In the genomic region with DNA sequence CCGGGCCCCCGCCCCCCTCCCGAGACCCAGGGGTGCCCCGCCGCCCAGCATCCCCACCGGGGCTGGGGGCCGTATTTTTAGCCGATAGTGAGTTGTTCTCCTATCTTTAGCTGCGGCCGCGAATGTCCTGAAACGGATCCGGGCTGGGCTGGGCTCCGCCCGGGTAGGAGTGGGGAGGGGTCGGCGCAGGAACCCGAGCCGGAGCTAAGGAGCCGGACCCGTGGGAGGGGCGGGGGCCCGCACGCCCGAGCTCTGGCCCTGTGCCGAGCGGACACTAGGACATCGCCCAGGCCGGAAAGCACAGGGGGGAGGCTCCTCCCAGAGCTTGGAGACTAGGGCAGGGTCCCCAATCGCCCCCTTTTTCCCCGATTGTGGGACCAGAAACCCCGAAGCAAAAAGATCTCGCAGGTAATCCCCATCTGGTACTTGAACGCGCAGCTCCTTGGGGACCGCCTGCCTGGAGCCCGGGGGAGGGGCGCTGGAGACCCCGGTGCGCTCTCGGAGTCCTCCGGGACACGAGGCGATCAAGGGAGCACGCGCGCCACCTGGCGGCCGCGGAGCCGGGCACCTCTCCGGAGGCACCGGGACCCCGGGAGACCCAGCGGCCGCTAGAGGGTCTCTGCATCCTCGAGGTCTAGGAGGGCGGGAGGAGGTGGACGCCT, we compare ENCODE assay signal across 1 cellular context.
TF ChIP-seq lines count a peak whose summit lies in the region.

No MANE protein-coding gene starts in this region.

TF ChIP-seq in HepG2, 621 proteins besides CTCF, POLR2A, EP300 and RAD21 (continued from another document and continues in another):
- TF ChIP-seq, protein P1, sequence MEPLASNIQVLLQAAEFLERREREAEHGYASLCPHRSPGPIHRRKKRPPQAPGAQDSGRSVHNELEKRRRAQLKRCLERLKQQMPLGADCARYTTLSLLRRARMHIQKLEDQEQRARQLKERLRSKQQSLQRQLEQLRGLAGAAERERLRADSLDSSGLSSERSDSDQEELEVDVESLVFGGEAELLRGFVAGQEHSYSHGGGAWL (CRISPR knock-in tag; IDR thresholded peaks at IDR 0.05): peak; percentile 35; the same call in 1 of the 2 replicates
- TF ChIP-seq ZNF510 (CRISPR knock-in tag; IDR thresholded peaks at IDR 0.05; ENCODE audit: low read depth): no peak
- no peak for TF ChIP-seq RXRB (CRISPR knock-in tag; IDR thresholded peaks at IDR 0.05; ENCODE audit: borderline replicate concordance)
- no peak for TF ChIP-seq SRSF4 (IDR thresholded peaks at IDR 0.05; ENCODE audit: low read depth, low read length, poor library complexity, severe bottlenecking)
- TF ChIP-seq, protein P2, sequence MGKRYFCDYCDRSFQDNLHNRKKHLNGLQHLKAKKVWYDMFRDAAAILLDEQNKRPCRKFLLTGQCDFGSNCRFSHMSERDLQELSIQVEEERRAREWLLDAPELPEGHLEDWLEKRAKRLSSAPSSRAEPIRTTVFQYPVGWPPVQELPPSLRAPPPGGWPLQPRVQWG (CRISPR knock-in tag; IDR thresholded peaks at IDR 0.05; ENCODE audit: borderline replicate concordance, low read depth): no peak
- peak; percentile 26 for TF ChIP-seq HNRNPLL (IDR thresholded peaks at IDR 0.05; ENCODE audit: low read depth, low read length, poor library complexity, severe bottlenecking)
- TF ChIP-seq, protein P3, sequence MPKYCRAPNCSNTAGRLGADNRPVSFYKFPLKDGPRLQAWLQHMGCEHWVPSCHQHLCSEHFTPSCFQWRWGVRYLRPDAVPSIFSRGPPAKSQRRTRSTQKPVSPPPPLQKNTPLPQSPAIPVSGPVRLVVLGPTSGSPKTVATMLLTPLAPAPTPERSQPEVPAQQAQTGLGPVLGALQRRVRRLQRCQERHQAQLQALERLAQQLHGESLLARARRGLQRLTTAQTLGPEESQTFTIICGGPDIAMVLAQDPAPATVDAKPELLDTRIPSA (CRISPR knock-in tag; IDR thresholded peaks at IDR 0.05; ENCODE audit: borderline replicate concordance): peak; percentile 70; the same call in 1 of the 2 replicates
- TF ChIP-seq MAZ (IDR thresholded peaks at IDR 0.05; ENCODE audit: borderline replicate concordance, low read depth, low read length): no peak; the same call in 1 of the 2 replicates
- TF ChIP-seq MAZ (CRISPR knock-in tag; IDR thresholded peaks at IDR 0.05; ENCODE audit: low read depth): peak; percentile 57
- peak; percentile 76; the same call in 1 of the 2 replicates for TF ChIP-seq ZNF614 (CRISPR knock-in tag; IDR thresholded peaks at IDR 0.05; ENCODE audit: borderline replicate concordance)
- TF ChIP-seq SIN3A (IDR thresholded peaks at IDR 0.05; ENCODE audit: borderline replicate concordance, low read depth, low read length): no peak
- TF ChIP-seq, protein P4, sequence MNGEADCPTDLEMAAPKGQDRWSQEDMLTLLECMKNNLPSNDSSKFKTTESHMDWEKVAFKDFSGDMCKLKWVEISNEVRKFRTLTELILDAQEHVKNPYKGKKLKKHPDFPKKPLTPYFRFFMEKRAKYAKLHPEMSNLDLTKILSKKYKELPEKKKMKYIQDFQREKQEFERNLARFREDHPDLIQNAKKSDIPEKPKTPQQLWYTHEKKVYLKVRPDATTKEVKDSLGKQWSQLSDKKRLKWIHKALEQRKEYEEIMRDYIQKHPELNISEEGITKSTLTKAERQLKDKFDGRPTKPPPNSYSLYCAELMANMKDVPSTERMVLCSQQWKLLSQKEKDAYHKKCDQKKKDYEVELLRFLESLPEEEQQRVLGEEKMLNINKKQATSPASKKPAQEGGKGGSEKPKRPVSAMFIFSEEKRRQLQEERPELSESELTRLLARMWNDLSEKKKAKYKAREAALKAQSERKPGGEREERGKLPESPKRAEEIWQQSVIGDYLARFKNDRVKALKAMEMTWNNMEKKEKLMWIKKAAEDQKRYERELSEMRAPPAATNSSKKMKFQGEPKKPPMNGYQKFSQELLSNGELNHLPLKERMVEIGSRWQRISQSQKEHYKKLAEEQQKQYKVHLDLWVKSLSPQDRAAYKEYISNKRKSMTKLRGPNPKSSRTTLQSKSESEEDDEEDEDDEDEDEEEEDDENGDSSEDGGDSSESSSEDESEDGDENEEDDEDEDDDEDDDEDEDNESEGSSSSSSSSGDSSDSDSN (CRISPR knock-in tag; IDR thresholded peaks at IDR 0.05): peak; percentile 48
- TF ChIP-seq MEF2D (CRISPR knock-in tag; IDR thresholded peaks at IDR 0.05): no peak
- TF ChIP-seq MIER3 (CRISPR knock-in tag; IDR thresholded peaks at IDR 0.05; ENCODE audit: borderline replicate concordance): 0 out of 2 replicates have a peak, but pooled peaks have one; percentile 32
- no peak for TF ChIP-seq TCF7L2 (IDR thresholded peaks at IDR 0.05; ENCODE audit: low read depth, low read length)
- peak; percentile 94; the same call in 1 of the 2 replicates for TF ChIP-seq KDM3A (CRISPR knock-in tag; IDR thresholded peaks at IDR 0.05; ENCODE audit: low read depth)
- TF ChIP-seq, protein P5, sequence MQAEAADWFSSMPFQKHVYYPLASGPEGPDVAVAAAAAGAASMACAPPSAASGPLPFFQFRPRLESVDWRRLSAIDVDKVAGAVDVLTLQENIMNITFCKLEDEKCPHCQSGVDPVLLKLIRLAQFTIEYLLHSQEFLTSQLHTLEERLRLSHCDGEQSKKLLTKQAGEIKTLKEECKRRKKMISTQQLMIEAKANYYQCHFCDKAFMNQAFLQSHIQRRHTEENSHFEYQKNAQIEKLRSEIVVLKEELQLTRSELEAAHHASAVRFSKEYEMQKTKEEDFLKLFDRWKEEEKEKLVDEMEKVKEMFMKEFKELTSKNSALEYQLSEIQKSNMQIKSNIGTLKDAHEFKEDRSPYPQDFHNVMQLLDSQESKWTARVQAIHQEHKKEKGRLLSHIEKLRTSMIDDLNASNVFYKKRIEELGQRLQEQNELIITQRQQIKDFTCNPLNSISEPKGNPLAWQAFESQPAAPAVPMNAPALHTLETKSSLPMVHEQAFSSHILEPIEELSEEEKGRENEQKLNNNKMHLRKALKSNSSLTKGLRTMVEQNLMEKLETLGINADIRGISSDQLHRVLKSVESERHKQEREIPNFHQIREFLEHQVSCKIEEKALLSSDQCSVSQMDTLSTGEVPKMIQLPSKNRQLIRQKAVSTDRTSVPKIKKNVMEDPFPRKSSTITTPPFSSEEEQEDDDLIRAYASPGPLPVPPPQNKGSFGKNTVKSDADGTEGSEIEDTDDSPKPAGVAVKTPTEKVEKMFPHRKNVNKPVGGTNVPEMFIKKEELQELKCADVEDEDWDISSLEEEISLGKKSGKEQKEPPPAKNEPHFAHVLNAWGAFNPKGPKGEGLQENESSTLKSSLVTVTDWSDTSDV (CRISPR knock-in tag; IDR thresholded peaks at IDR 0.05): 0 out of 2 replicates have a peak, but pooled peaks have one; percentile 6
- no peak for TF ChIP-seq GTF3A (CRISPR knock-in tag; conservative IDR thresholded peaks at IDR 0.05)
- no peak for TF ChIP-seq ZNF776 (CRISPR knock-in tag; IDR thresholded peaks at IDR 0.05)
- TF ChIP-seq SIX1 (CRISPR knock-in tag; IDR thresholded peaks at IDR 0.05; ENCODE audit: borderline replicate concordance): no peak; the same call in 1 of the 2 replicates
- peak; percentile 86 for TF ChIP-seq SALL1 (CRISPR knock-in tag; IDR thresholded peaks at IDR 0.05)
- TF ChIP-seq ZNF296 (CRISPR knock-in tag; conservative IDR thresholded peaks at IDR 0.05): peak; percentile 17; the same call in 1 of the 2 replicates
- TF ChIP-seq KDM5A (IDR thresholded peaks at IDR 0.05; ENCODE audit: borderline replicate concordance, low read length): peak; percentile 64; the same call in 1 of the 2 replicates
- 0 out of 2 replicates have a peak, but pooled peaks have one; percentile 35 for TF ChIP-seq ZNF556 (CRISPR knock-in tag; IDR thresholded peaks at IDR 0.05; ENCODE audit: borderline replicate concordance)
- TF ChIP-seq SRF (IDR thresholded peaks at IDR 0.05; ENCODE audit: low read depth, low read length): no peak
- TF ChIP-seq, protein P6, sequence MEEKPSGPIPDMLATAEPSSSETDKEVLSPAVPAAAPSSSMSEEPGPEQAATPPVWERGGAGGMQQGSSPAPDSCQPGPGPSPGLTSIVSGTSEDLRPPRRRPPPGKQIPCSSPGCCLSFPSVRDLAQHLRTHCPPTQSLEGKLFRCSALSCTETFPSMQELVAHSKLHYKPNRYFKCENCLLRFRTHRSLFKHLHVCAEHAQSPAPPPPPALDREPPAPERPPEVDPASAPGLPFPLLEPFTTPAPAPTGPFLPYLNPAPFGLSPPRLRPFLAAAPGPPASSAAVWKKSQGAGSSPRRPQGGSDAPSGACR (CRISPR knock-in tag; IDR thresholded peaks at IDR 0.05): peak; percentile 63; the same call in 1 of the 2 replicates
- TF ChIP-seq, protein P7, sequence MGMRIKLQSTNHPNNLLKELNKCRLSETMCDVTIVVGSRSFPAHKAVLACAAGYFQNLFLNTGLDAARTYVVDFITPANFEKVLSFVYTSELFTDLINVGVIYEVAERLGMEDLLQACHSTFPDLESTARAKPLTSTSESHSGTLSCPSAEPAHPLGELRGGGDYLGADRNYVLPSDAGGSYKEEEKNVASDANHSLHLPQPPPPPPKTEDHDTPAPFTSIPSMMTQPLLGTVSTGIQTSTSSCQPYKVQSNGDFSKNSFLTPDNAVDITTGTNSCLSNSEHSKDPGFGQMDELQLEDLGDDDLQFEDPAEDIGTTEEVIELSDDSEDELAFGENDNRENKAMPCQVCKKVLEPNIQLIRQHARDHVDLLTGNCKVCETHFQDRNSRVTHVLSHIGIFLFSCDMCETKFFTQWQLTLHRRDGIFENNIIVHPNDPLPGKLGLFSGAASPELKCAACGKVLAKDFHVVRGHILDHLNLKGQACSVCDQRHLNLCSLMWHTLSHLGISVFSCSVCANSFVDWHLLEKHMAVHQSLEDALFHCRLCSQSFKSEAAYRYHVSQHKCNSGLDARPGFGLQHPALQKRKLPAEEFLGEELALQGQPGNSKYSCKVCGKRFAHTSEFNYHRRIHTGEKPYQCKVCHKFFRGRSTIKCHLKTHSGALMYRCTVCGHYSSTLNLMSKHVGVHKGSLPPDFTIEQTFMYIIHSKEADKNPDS (CRISPR knock-in tag; IDR thresholded peaks at IDR 0.05): peak; percentile 63; the same call in 1 of the 2 replicates
- TF ChIP-seq, protein P8, sequence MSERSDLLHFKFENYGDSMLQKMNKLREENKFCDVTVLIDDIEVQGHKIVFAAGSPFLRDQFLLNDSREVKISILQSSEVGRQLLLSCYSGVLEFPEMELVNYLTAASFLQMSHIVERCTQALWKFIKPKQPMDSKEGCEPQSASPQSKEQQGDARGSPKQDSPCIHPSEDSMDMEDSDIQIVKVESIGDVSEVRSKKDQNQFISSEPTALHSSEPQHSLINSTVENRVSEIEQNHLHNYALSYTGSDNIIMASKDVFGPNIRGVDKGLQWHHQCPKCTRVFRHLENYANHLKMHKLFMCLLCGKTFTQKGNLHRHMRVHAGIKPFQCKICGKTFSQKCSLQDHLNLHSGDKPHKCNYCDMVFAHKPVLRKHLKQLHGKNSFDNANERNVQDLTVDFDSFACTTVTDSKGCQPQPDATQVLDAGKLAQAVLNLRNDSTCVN (CRISPR knock-in tag; IDR thresholded peaks at IDR 0.05; ENCODE audit: borderline replicate concordance): 0 out of 2 replicates have a peak, but pooled peaks have one; percentile 32
- TF ChIP-seq NONO (IDR thresholded peaks at IDR 0.05): no peak
- TF ChIP-seq NONO (CRISPR knock-in tag; conservative IDR thresholded peaks at IDR 0.05): peak; percentile 71
- TF ChIP-seq, protein P9, sequence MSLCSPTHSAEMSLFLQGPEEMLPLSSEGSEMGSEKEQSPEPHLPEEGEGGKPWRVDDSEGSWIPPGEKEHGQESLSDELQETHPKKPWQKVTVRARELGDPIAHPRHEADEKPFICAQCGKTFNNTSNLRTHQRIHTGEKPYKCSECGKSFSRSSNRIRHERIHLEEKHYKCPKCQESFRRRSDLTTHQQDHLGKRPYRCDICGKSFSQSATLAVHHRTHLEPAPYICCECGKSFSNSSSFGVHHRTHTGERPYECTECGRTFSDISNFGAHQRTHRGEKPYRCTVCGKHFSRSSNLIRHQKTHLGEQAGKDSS (CRISPR knock-in tag; IDR thresholded peaks at IDR 0.05; ENCODE audit: borderline replicate concordance, low read depth): peak; percentile 23; the same call in 1 of the 2 replicates
- TF ChIP-seq, protein P10, sequence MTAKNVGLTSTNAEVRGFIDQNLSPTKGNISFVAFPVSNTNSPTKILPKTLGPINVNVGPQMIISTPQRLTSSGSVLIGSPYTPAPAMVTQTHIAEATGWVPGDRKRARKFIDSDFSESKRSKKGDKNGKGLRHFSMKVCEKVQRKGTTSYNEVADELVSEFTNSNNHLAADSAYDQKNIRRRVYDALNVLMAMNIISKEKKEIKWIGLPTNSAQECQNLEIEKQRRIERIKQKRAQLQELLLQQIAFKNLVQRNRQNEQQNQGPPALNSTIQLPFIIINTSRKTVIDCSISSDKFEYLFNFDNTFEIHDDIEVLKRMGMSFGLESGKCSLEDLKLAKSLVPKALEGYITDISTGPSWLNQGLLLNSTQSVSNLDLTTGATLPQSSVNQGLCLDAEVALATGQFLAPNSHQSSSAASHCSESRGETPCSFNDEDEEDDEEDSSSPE (CRISPR knock-in tag; IDR thresholded peaks at IDR 0.05): peak; percentile 50; the same call in 1 of the 2 replicates
- peak; percentile 69; the same call in 1 of the 2 replicates for TF ChIP-seq ZNF782 (CRISPR knock-in tag; IDR thresholded peaks at IDR 0.05; ENCODE audit: borderline replicate concordance)
- TF ChIP-seq, protein P11, sequence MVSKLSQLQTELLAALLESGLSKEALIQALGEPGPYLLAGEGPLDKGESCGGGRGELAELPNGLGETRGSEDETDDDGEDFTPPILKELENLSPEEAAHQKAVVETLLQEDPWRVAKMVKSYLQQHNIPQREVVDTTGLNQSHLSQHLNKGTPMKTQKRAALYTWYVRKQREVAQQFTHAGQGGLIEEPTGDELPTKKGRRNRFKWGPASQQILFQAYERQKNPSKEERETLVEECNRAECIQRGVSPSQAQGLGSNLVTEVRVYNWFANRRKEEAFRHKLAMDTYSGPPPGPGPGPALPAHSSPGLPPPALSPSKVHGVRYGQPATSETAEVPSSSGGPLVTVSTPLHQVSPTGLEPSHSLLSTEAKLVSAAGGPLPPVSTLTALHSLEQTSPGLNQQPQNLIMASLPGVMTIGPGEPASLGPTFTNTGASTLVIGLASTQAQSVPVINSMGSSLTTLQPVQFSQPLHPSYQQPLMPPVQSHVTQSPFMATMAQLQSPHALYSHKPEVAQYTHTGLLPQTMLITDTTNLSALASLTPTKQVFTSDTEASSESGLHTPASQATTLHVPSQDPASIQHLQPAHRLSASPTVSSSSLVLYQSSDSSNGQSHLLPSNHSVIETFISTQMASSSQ (IDR thresholded peaks at IDR 0.05; ENCODE audit: low read depth): no peak
- TF ChIP-seq, protein P11 (CRISPR knock-in tag; IDR thresholded peaks at IDR 0.05; ENCODE audit: borderline replicate concordance): peak; percentile 17; the same call in 1 of the 2 replicates
- peak in 1 of 2 experiments; percentile 70; a peak in 1 of 4 replicates for TF ChIP-seq KLF16 (CRISPR knock-in tag; IDR thresholded peaks at IDR 0.05)
- TF ChIP-seq ZNF33B (CRISPR knock-in tag; IDR thresholded peaks at IDR 0.05): 0 out of 2 replicates have a peak, but pooled peaks have one; percentile 9
- TF ChIP-seq HNRNPL (IDR thresholded peaks at IDR 0.05; ENCODE audit: low read depth, low read length): no peak
- peak; percentile 74; the same call in 1 of the 2 replicates for TF ChIP-seq ZNF749 (CRISPR knock-in tag; IDR thresholded peaks at IDR 0.05; ENCODE audit: borderline replicate concordance)
